Comparison of ENCODE assay signal across 16 cellular contexts in genomic region chr2:29322011-29322410, GRCh38.
DNase-seq lines count a peak whose midpoint lies in the region; ATAC-seq and TF ChIP-seq lines count a peak whose summit lies in the region.
"Had no signal": no experiment of that assay in that cellular context is flagged by ENCODE, and none has a peak within 500 bp of the region (broad histone marks: within the 10 kb centered on the region; RNA-seq: fewer than 3 reads in every experiment).

No MANE protein-coding gene starts in this region.

- no peak overlapping the region for H3K9ac ChIP-seq in colonic mucosa (ENCODE audit: low read depth in 2 of 2, low read length in 2 of 2)

- intact Hi-C loops in colonic mucosa (cut with DNase I) = no loop called here

- H3K27ac ChIP-seq in colonic mucosa (no peak overlapping the region), GM23338 (ENCODE audit: low read depth) (no peak overlapping the region)
- H3K27ac ChIP-seq: spleen had no signal

- H3K9me3 Mint-ChIP-seq in activated T-cell treated with anti-CD3 and anti-CD28 coated beads, Interleukin-2, amount 50 U/mL, for 72 hours = peaks cover 0 to 1% of the 10 kb centered on the region in 2 donors
- H3K9me3 Mint-ChIP-seq in GM23338 = no peaks in the 10 kb centered on the region
- H3K9me3 Mint-ChIP-seq: dendritic cell treated with granulocyte-macrophage colony-stimulating factor and Interleukin-4, amounts not matched to agents 40 ng/mL and 50 ng/mL, for 4 days; H9; neural crest cell had no signal

- H3F3A ChIP-seq in GM23338 (replicated peaks; ENCODE audit: low read depth) = no peaks in the 10 kb centered on the region

- H3K9me2 ChIP-seq in GM23338 (ENCODE audit: insufficient read depth) = peaks cover 5% of the 10 kb centered on the region; the same call in 1 of the 2 replicates

- no peak overlapping the region for H3K4me3 ChIP-seq in colonic mucosa
- H3K4me3 ChIP-seq in GM23338 = no peak overlapping the region
- H3K4me3 ChIP-seq: spleen had no signal

- H3K36me3 Mint-ChIP-seq in activated T-cell treated with anti-CD3 and anti-CD28 coated beads, Interleukin-2, amount 50 U/mL, for 72 hours (ENCODE audit: insufficient read depth in 2 of 2) = no peaks in the 10 kb centered on the region
- H3K36me3 Mint-ChIP-seq in GM23338 (ENCODE audit: low read depth) = no peaks in the 10 kb centered on the region
- H3K36me3 Mint-ChIP-seq: activated naive CD8-positive, alpha-beta T cell had no signal

- H3K4me3 Mint-ChIP-seq in activated T-cell treated with anti-CD3 and anti-CD28 coated beads, Interleukin-2, amount 50 U/mL, for 72 hours = peak overlapping the region in 1 of 2 donors; percentile 65
- H3K4me3 Mint-ChIP-seq in GM23338 = no peak overlapping the region
- H3K4me3 Mint-ChIP-seq: activated naive CD8-positive, alpha-beta T cell; dendritic cell treated with granulocyte-macrophage colony-stimulating factor and Interleukin-4, amounts not matched to agents 40 ng/mL and 50 ng/mL, for 4 days; H9; neural crest cell; type B pancreatic cell had no signal

- H3K79me2 ChIP-seq in GM23338 (replicated peaks; ENCODE audit: insufficient read depth) = no peaks in the 10 kb centered on the region

- peak; percentile 80 for DNase-seq in GDM1 (lab: John Stamatoyannopoulos, UW)
- peak; percentile 74 for DNase-seq in HT1080 (ENCODE audit: low read depth)
- DNase-seq in activated T-cell treated with anti-CD3 and anti-CD28 coated beads, Interleukin-2, amount 50 U/mL, for 72 hours = peak; percentile 24 to 48
- peak; percentile 46 for DNase-seq in kidney tubule cell (ENCODE audit: low spot score)
- no peak for DNase-seq in colonic mucosa
- no peak for DNase-seq in NCI-H2227 (lab: John Stamatoyannopoulos, UW; ENCODE audit: unreplicated experiment)
- DNase-seq in GM23338 (ENCODE audit: low spot score) = no peak
- DNase-seq: H9, left cardiac atrium, NCI-H1694 treated with DMSO at 0.1 percent for 48 hours, spleen had no signal

- H3K27me3 Mint-ChIP-seq in activated T-cell treated with anti-CD3 and anti-CD28 coated beads, Interleukin-2, amount 50 U/mL, for 72 hours (ENCODE audit: low read depth) = peaks cover 58% of the 10 kb centered on the region
- H3K27me3 Mint-ChIP-seq in GM23338 (ENCODE audit: insufficient read depth, low read depth, poor library complexity) = no peaks in the 10 kb centered on the region

- peak; percentile 79 to 83 for ATAC-seq in activated T-cell treated with anti-CD3 and anti-CD28 coated beads, Interleukin-2, amount 50 U/mL, for 72 hours (replicated peaks in 1 of 2)
- no peak for ATAC-seq in esophagus mucosa
- no peak for ATAC-seq in GM23338
- ATAC-seq: left cardiac atrium had no signal

- H3K27ac Mint-ChIP-seq in activated T-cell treated with anti-CD3 and anti-CD28 coated beads, Interleukin-2, amount 50 U/mL, for 72 hours = peak overlapping the region; percentile 49
- no peak overlapping the region for H3K27ac Mint-ChIP-seq in GM23338
- H3K27ac Mint-ChIP-seq: activated naive CD8-positive, alpha-beta T cell; dendritic cell treated with granulocyte-macrophage colony-stimulating factor and Interleukin-4, amounts not matched to agents 40 ng/mL and 50 ng/mL, for 4 days; H9; type B pancreatic cell had no signal

- peaks cover 28% of the 10 kb centered on the region for H3K4me1 Mint-ChIP-seq in activated T-cell treated with anti-CD3 and anti-CD28 coated beads, Interleukin-2, amount 50 U/mL, for 72 hours (ENCODE audit: low read depth)
- no peaks in the 10 kb centered on the region for H3K4me1 Mint-ChIP-seq in GM23338

- TF ChIP-seq CTCF in colonic mucosa (IDR thresholded peaks at IDR 0.05) = no peak
- TF ChIP-seq CTCF in GM23338 (conservative IDR thresholded peaks at IDR 0.05; ENCODE audit: low read depth in 2 of 2) = no peak

- H3K9me3 ChIP-seq in colonic mucosa = no peaks in the 10 kb centered on the region

- H2AFZ ChIP-seq in GM23338 = no peak overlapping the region

- no peaks in the 10 kb centered on the region for H4K20me1 ChIP-seq in GM23338 (replicated peaks; ENCODE audit: insufficient read depth)

- H3K27me3 ChIP-seq in colonic mucosa (no peaks in the 10 kb centered on the region), GM23338 (ENCODE audit: insufficient read depth) (no peaks in the 10 kb centered on the region)

- H3K36me3 ChIP-seq in colonic mucosa (no peaks in the 10 kb centered on the region), GM23338 (ENCODE audit: insufficient read depth) (no peaks in the 10 kb centered on the region)
- H3K36me3 ChIP-seq: spleen had no signal

- H3K4me1 ChIP-seq in colonic mucosa (no peaks in the 10 kb centered on the region), GM23338 (ENCODE audit: insufficient read depth) (no peaks in the 10 kb centered on the region)

- no peak overlapping the region for H3K4me2 ChIP-seq in GM23338

TF ChIP-seq in GM23338, 12 proteins besides CTCF, POLR2A, EP300 and RAD21:
- TF ChIP-seq NANOG (IDR thresholded peaks at IDR 0.05; ENCODE audit: borderline replicate concordance) (no peak), ETS1 (IDR thresholded peaks at IDR 0.05) (no peak), POLR2AphosphoS5 (IDR thresholded peaks at IDR 0.05; ENCODE audit: low read depth) (no peak), ZNF462 (CRISPR knock-in tag; IDR thresholded peaks at IDR 0.05) (no peak), EZH2 (IDR thresholded peaks at IDR 0.05; ENCODE audit: low read depth, unreplicated experiment) (no peak)

Comparison
In these comparisons a context has a peak if more than half of its experiments do, and no peak if none do; other contexts are left out.
1. DNase-seq: peak in GDM1 (single experiment), HT1080 (single experiment), activated T-cell treated with anti-CD3 and anti-CD28 coated beads, Interleukin-2, amount 50 U/mL, for 72 hours (2 of 2) and kidney tubule cell (single experiment); none in colonic mucosa (single experiment), NCI-H2227 (single experiment) and GM23338 (single experiment).
2. ATAC-seq: peak in activated T-cell treated with anti-CD3 and anti-CD28 coated beads, Interleukin-2, amount 50 U/mL, for 72 hours (2 of 2); none in esophagus mucosa (single experiment) and GM23338 (single experiment).